15 cellular contexts compared by ENCODE assay signal in genomic region chr17:40605301-40605700, GRCh38. TPM values are rescaled to one million over a fixed set of nuclear protein-coding genes. Genes with fewer than 3 reads are reported as not detected.
A peak's percentile ranks its signal among the peaks of the same experiment; 100 is the strongest.
DNase-seq lines count a peak whose midpoint lies in the region; ATAC-seq, FAIRE-seq and TF ChIP-seq lines count a peak whose summit lies in the region.
"Had no signal": no experiment of that assay in that cellular context is flagged by ENCODE, and none has a peak within 500 bp of the region (broad histone marks: within the 10 kb centered on the region; RNA-seq: fewer than 3 reads in every experiment).

No MANE protein-coding gene starts in this region.

- H3K36me3 ChIP-seq in CD8-positive, alpha-beta memory T cell (ENCODE audit: insufficient read depth, low read length) = no peaks in the 10 kb centered on the region
- H3K36me3 ChIP-seq: breast epithelium, right lobe of liver had no signal

- H3K36me3 Mint-ChIP-seq in CD8-positive, alpha-beta memory T cell = no peaks in the 10 kb centered on the region
- H3K36me3 Mint-ChIP-seq in activated CD8-positive, alpha-beta memory T cell treated with anti-CD3 and anti-CD28 coated beads, Interleukin-2, amount 10 ng/mL, durations not matched to agents 7 days and 5 days = peaks cover 7% of the 10 kb centered on the region
- no peaks in the 10 kb centered on the region for H3K36me3 Mint-ChIP-seq in HFFc6 (ENCODE audit: low read depth)

- no peaks in the 10 kb centered on the region for H3K27me3 ChIP-seq in CD8-positive, alpha-beta memory T cell (ENCODE audit: insufficient read depth, low read length, poor library complexity, severe bottlenecking)
- H3K27me3 ChIP-seq: breast epithelium, right lobe of liver had no signal

- no peaks in the 10 kb centered on the region for H3K9me3 ChIP-seq in CD8-positive, alpha-beta memory T cell (ENCODE audit: low read length)
- H3K9me3 ChIP-seq: breast epithelium, right lobe of liver had no signal

- H3K27me3 Mint-ChIP-seq in CD8-positive, alpha-beta memory T cell = peaks cover 0 to 4% of the 10 kb centered on the region in 2 donors
- H3K27me3 Mint-ChIP-seq in activated CD8-positive, alpha-beta memory T cell treated with anti-CD3 and anti-CD28 coated beads, Interleukin-2, amount 10 ng/mL, durations not matched to agents 7 days and 5 days = no peaks in the 10 kb centered on the region
- H3K27me3 Mint-ChIP-seq in HFFc6 (ENCODE audit: insufficient read depth) = peaks cover 21% of the 10 kb centered on the region

- ATAC-seq in activated CD8-positive, alpha-beta memory T cell treated with anti-CD3 and anti-CD28 coated beads, Interleukin-2, amount 10 ng/mL, durations not matched to agents 7 days and 5 days = peak; percentile 42
- ATAC-seq in GM21786 (IDR thresholded peaks at IDR 0.05; ENCODE audit: unreplicated experiment) = no peak
- ATAC-seq in GM21360 (IDR thresholded peaks at IDR 0.05; ENCODE audit: unreplicated experiment) = no peak

- H3K4me1 Mint-ChIP-seq in CD8-positive, alpha-beta memory T cell = peaks cover 85 to 99% (median 99%) of the 10 kb centered on the region in 3 donors
- H3K4me1 Mint-ChIP-seq in activated CD8-positive, alpha-beta memory T cell treated with anti-CD3 and anti-CD28 coated beads, Interleukin-2, amount 10 ng/mL, durations not matched to agents 7 days and 5 days = peaks cover 97% of the 10 kb centered on the region
- H3K4me1 Mint-ChIP-seq in HFFc6 (ENCODE audit: low read depth) = no peaks in the 10 kb centered on the region

- H3K9me3 Mint-ChIP-seq in CD8-positive, alpha-beta memory T cell = no peaks in the 10 kb centered on the region
- no peaks in the 10 kb centered on the region for H3K9me3 Mint-ChIP-seq in activated CD8-positive, alpha-beta memory T cell treated with anti-CD3 and anti-CD28 coated beads, Interleukin-2, amount 10 ng/mL, durations not matched to agents 7 days and 5 days (ENCODE audit: low read depth)
- H3K9me3 Mint-ChIP-seq in HFFc6 = no peaks in the 10 kb centered on the region

- CTCF ChIA-PET in CD8-positive, alpha-beta memory T cell (lab: Charles Lee) = interaction anchor here (0.7 to 5.0 kb wide), 4 partner anchors 10 to 43 kb away, joined by 3 to 42 read pairs (median 4); partner anchors contain the start of gene CCR7
- CTCF ChIA-PET in activated CD8-positive, alpha-beta memory T cell treated with anti-CD3 and anti-CD28 coated beads, Interleukin-2, amount 10 ng/mL, durations not matched to agents 7 days and 5 days (lab: Charles Lee) = interaction anchor here (1.2 to 4.6 kb wide), 4 partner anchors 9 to 42 kb away, joined by 3 to 52 read pairs (median 16); partner anchors contain the start of gene CCR7

- no peak overlapping the region for H3K27ac ChIP-seq in CD8-positive, alpha-beta memory T cell (ENCODE audit: low read depth, low read length)
- H3K27ac ChIP-seq: breast epithelium, right lobe of liver had no signal

- peak overlapping the region; percentile 2 for H3K4me3 ChIP-seq in CD8-positive, alpha-beta memory T cell (ENCODE audit: low read length)
- H3K4me3 ChIP-seq: breast epithelium, right lobe of liver had no signal

- peak overlapping the region; percentile 94 to 100 (median 97) for H3K27ac Mint-ChIP-seq in CD8-positive, alpha-beta memory T cell
- peak overlapping the region; percentile 92 for H3K27ac Mint-ChIP-seq in activated CD8-positive, alpha-beta memory T cell treated with anti-CD3 and anti-CD28 coated beads, Interleukin-2, amount 10 ng/mL, durations not matched to agents 7 days and 5 days
- H3K27ac Mint-ChIP-seq in HFFc6 = no peak overlapping the region

- H3K4me1 ChIP-seq in CD8-positive, alpha-beta memory T cell (ENCODE audit: insufficient read depth, low read length) = peaks cover 100% of the 10 kb centered on the region
- H3K4me1 ChIP-seq: breast epithelium, right lobe of liver had no signal

- no peak for FAIRE-seq in HTR-8/SVneo (lab: Jason Lieb, UNC)

- TF ChIP-seq CTCF in HFFc6 (IDR thresholded peaks at IDR 0.05) = no peak

- DNase-seq in CD8-positive, alpha-beta memory T cell = peak in 3 of 5 donors; percentile 45 to 80 (median 72)
- DNase-seq in activated CD8-positive, alpha-beta memory T cell treated with anti-CD3 and anti-CD28 coated beads, Interleukin-2, amount 10 ng/mL, durations not matched to agents 7 days and 5 days = peak; percentile 78
- DNase-seq in activated naive CD8-positive, alpha-beta T cell treated with anti-CD3 and anti-CD28 coated beads, Interleukin-2, amount 50 U/mL, for 16 hours (ENCODE audit: low read depth, low spot score) = peak; percentile 52
- DNase-seq in stimulated activated CD4-positive, alpha-beta T cell treated with anti-CD3 and anti-CD28 coated beads, Interleukin-4, amount 100 ng/mL, for 1 hour = peak; percentile 68
- DNase-seq in HTR-8/SVneo (ENCODE audit: insufficient read length, low spot score) (no peak), HFFc6 (no peak)
- DNase-seq: midbrain, right lobe of liver, RPMI8226 had no signal

- peak overlapping the region; percentile 57 to 74 (median 66) for H3K4me3 Mint-ChIP-seq in CD8-positive, alpha-beta memory T cell
- peak overlapping the region; percentile 33 for H3K4me3 Mint-ChIP-seq in activated CD8-positive, alpha-beta memory T cell treated with anti-CD3 and anti-CD28 coated beads, Interleukin-2, amount 10 ng/mL, durations not matched to agents 7 days and 5 days
- H3K4me3 Mint-ChIP-seq in HFFc6 = no peak overlapping the region

- POLR2A ChIA-PET in CD8-positive, alpha-beta memory T cell (lab: Charles Lee) = interaction anchor here (0.6 to 1.3 kb wide), 3 partner anchors 41 to 49 kb away, joined by 3 to 5 read pairs (median 3); no protein-coding TSS in a partner anchor

RNA-seq across cellular contexts. Expression of gene CCR7, which starts 40.0 kb away (rescaled TPM):
- 100 to 1,000 TPM; 152 to 154 TPM for total RNA-seq in CD8-positive, alpha-beta memory T cell
- polyA plus RNA-seq in CD8-positive, alpha-beta memory T cell = 286 TPM
- total RNA-seq in activated CD8-positive, alpha-beta memory T cell treated with anti-CD3 and anti-CD28 coated beads, Interleukin-2, amount 10 ng/mL, durations not matched to agents 7 days and 5 days = 10 to 100 TPM; 43.5 to 83.9 TPM
- not detected for total RNA-seq in HFFc6 (2021; fragmentation: NEBNext Ultra II Directional; extraction: Animal tissue kit (Norgen Biotek cat#: 25700))
- total RNA-seq: Daoy, epithelial cell of proximal tubule, M059J had no signal

RNA-seq across cellular contexts. Expression of gene SMARCE1, which starts 42.3 kb away (rescaled TPM):
- 100 to 1,000 TPM; 101 to 108 TPM for total RNA-seq in CD8-positive, alpha-beta memory T cell
- 216 TPM for polyA plus RNA-seq in CD8-positive, alpha-beta memory T cell
- total RNA-seq in activated CD8-positive, alpha-beta memory T cell treated with anti-CD3 and anti-CD28 coated beads, Interleukin-2, amount 10 ng/mL, durations not matched to agents 7 days and 5 days = 100 to 1,000 TPM in 1 of 2 experiments, 10 to 100 TPM in 1; 90.7 to 110 TPM
- 100 to 1,000 TPM; 114 to 148 (median 139) TPM for total RNA-seq in HFFc6 (2021; fragmentation: NEBNext Ultra II Directional; extraction: Animal tissue kit (Norgen Biotek cat#: 25700))

RNA-seq across cellular contexts. Expression of gene KRT222, which starts 59.7 kb away (rescaled TPM):
- not detected for total RNA-seq in CD8-positive, alpha-beta memory T cell
- not detected for polyA plus RNA-seq in CD8-positive, alpha-beta memory T cell
- not detected for total RNA-seq in activated CD8-positive, alpha-beta memory T cell treated with anti-CD3 and anti-CD28 coated beads, Interleukin-2, amount 10 ng/mL, durations not matched to agents 7 days and 5 days
- not detected for total RNA-seq in HFFc6 (2021; fragmentation: NEBNext Ultra II Directional; extraction: Animal tissue kit (Norgen Biotek cat#: 25700))
- total RNA-seq: Daoy, epithelial cell of proximal tubule had no signal

Comparison
In these comparisons a context has a peak if more than half of its experiments do, and no peak if none do; other contexts are left out.
1. DNase-seq: peak in CD8-positive, alpha-beta memory T cell (3 of 5), activated CD8-positive, alpha-beta memory T cell treated with anti-CD3 and anti-CD28 coated beads, Interleukin-2, amount 10 ng/mL, durations not matched to agents 7 days and 5 days (single experiment), activated naive CD8-positive, alpha-beta T cell treated with anti-CD3 and anti-CD28 coated beads, Interleukin-2, amount 50 U/mL, for 16 hours (single experiment) and stimulated activated CD4-positive, alpha-beta T cell treated with anti-CD3 and anti-CD28 coated beads, Interleukin-4, amount 100 ng/mL, for 1 hour (single experiment); none in HTR-8/SVneo (single experiment) and HFFc6 (single experiment).
2. RNA of gene CCR7, which starts 40.0 kb away (total RNA-seq): 152 to 154 TPM in CD8-positive, alpha-beta memory T cell and 43.5 to 83.9 TPM in activated CD8-positive, alpha-beta memory T cell treated with anti-CD3 and anti-CD28 coated beads, Interleukin-2, amount 10 ng/mL, durations not matched to agents 7 days and 5 days; not detected in HFFc6; every median in the first group is over 10 times any median in the second.